Comparison of ENCODE assay signal across 8 cellular contexts in genomic region chr3:39150170-39150802, GRCh38. TPM values are rescaled to one million over a fixed set of nuclear protein-coding genes. Genes with fewer than 3 reads are reported as not detected.
DNase-seq lines count a peak whose midpoint lies in the region; ATAC-seq and TF ChIP-seq lines count a peak whose summit lies in the region.

No MANE protein-coding gene starts in this region.

- intact Hi-C loops in CD4-positive, alpha-beta memory T cell (cut with micrococcal nuclease), result no loop called here
- intact Hi-C loops in breast epithelium (cut with DNase I; ENCODE audit: low total_unique reads), result loop anchor here (2.0 kb wide), 1 partner anchor 29 kb away; no protein-coding TSS in a partner anchor

- H3K4me3 ChIP-seq in CD4-positive, alpha-beta memory T cell (ENCODE audit: low read length in 2 of 2), result no peak overlapping the region
- peak overlapping the region; percentile 86 for H3K4me3 ChIP-seq in LNCaP clone FGC (ENCODE audit: low read depth, low read length)
- peak overlapping the region; percentile 89 to 99 (median 94) for H3K4me3 ChIP-seq in breast epithelium
- peak overlapping the region; percentile 88 to 96 for H3K4me3 ChIP-seq in muscle layer of duodenum (ENCODE audit: low read depth in 1 of 2, low read length in 2 of 2)

- TF ChIP-seq POLR2A in breast epithelium (IDR thresholded peaks at IDR 0.05), result no peak

- ATAC-seq in HG03439 (IDR thresholded peaks at IDR 0.05; ENCODE audit: unreplicated experiment) (no peak), HG02884 (IDR thresholded peaks at IDR 0.05; ENCODE audit: unreplicated experiment) (no peak)

- H3K36me3 Mint-ChIP-seq in CD4-positive, alpha-beta memory T cell, result peaks cover 18 to 62% of the 10 kb centered on the region in 2 donors

- no peak for DNase-seq in CD4-positive, alpha-beta memory T cell
- DNase-seq in LNCaP clone FGC (ENCODE audit: low read depth), result no peak
- DNase-seq in breast epithelium (ENCODE audit: low spot score in 2 of 2), result peak in 1 of 2 donors; percentile 21
- DNase-seq in cerebellum (ENCODE audit: low spot score), result no peak
- DNase-seq in activated CD4-positive, CD25-positive, alpha-beta regulatory T cell (lab: John Stamatoyannopoulos, UW), result no peak

- H3K9me3 Mint-ChIP-seq in CD4-positive, alpha-beta memory T cell, result peaks cover 0 to 2% (median 0%) of the 10 kb centered on the region in 8 donors

- H3K4me1 Mint-ChIP-seq in CD4-positive, alpha-beta memory T cell, result peaks cover 59 to 80% (median 70%) of the 10 kb centered on the region in 4 donors

- TF ChIP-seq CTCF in LNCaP clone FGC (IDR thresholded peaks at IDR 0.05; ENCODE audit: control insufficient read depth, extremely low read depth, insufficient read depth) (no peak), breast epithelium (IDR thresholded peaks at IDR 0.05) (peak in 1 of 3 donors; percentile 16)

- CTCF ChIA-PET in CD4-positive, alpha-beta memory T cell (lab: Charles Lee; ENCODE audit: partially characterized antibody), result interaction anchor here (1.3 to 2.1 kb wide), 5 partner anchors 23 to 141 kb away, joined by 4 to 13 read pairs (median 5); no protein-coding TSS in a partner anchor

- no peaks in the 10 kb centered on the region for H3K27me3 Mint-ChIP-seq in CD4-positive, alpha-beta memory T cell

- H3K36me3 ChIP-seq in CD4-positive, alpha-beta memory T cell (ENCODE audit: insufficient read depth, low read length), result peaks cover 12% of the 10 kb centered on the region
- H3K36me3 ChIP-seq in breast epithelium (no peaks in the 10 kb centered on the region), muscle layer of duodenum (ENCODE audit: control insufficient read depth in 1 of 2, insufficient read depth in 2 of 2, low read length in 2 of 2) (peaks cover 19 to 31% of the 10 kb centered on the region in 2 donors)

- peak overlapping the region; percentile 97 to 100 (median 99) for H3K27ac Mint-ChIP-seq in CD4-positive, alpha-beta memory T cell

- H3K9me3 ChIP-seq in CD4-positive, alpha-beta memory T cell (ENCODE audit: control insufficient read depth in 1 of 2, low read length in 2 of 2), result no peaks in the 10 kb centered on the region
- H3K9me3 ChIP-seq in breast epithelium, result no peaks in the 10 kb centered on the region
- H3K9me3 ChIP-seq in muscle layer of duodenum (ENCODE audit: control insufficient read depth in 1 of 2, low read length in 2 of 2), result no peaks in the 10 kb centered on the region

- POLR2A ChIA-PET in CD4-positive, alpha-beta memory T cell (lab: Charles Lee; ENCODE audit: partially characterized antibody), result interaction anchor here (1.0 kb wide), 1 partner anchor 55 kb away, joined by 3 read pairs; no protein-coding TSS in a partner anchor

- no peaks in the 10 kb centered on the region for H3K27me3 ChIP-seq in CD4-positive, alpha-beta memory T cell (ENCODE audit: insufficient read depth, low read length)
- H3K27me3 ChIP-seq in breast epithelium (no peaks in the 10 kb centered on the region), muscle layer of duodenum (ENCODE audit: low read depth, low read length) (no peaks in the 10 kb centered on the region)

- peak overlapping the region; percentile 83 to 99 (median 96) for H3K4me3 Mint-ChIP-seq in CD4-positive, alpha-beta memory T cell

- peak overlapping the region; percentile 94 for H3K27ac ChIP-seq in CD4-positive, alpha-beta memory T cell (ENCODE audit: low read depth, low read length)
- H3K27ac ChIP-seq in breast epithelium, result peak overlapping the region; percentile 100
- peak overlapping the region; percentile 98 for H3K27ac ChIP-seq in muscle layer of duodenum (ENCODE audit: low read length)

- peaks cover 76% of the 10 kb centered on the region for H3K4me1 ChIP-seq in CD4-positive, alpha-beta memory T cell (ENCODE audit: insufficient read depth, low read length)
- H3K4me1 ChIP-seq in breast epithelium (peaks cover 14 to 39% of the 10 kb centered on the region in 2 donors), muscle layer of duodenum (ENCODE audit: control insufficient read depth in 1 of 2, insufficient read depth in 2 of 2, low read length in 2 of 2) (peaks cover 49 to 53% of the 10 kb centered on the region in 2 donors)

RNA-seq across cellular contexts. Expression of gene CSRNP1, which starts 3.1 kb away (rescaled TPM):
- total RNA-seq in CD4-positive, alpha-beta memory T cell, result 10 to 100 TPM; 14.9 to 15.3 TPM
- 10 to 100 TPM; 22.5 to 89.7 TPM for polyA plus RNA-seq in CD4-positive, alpha-beta memory T cell
- 100 to 1,000 TPM in 1 of 3 donors, 10 to 100 TPM in 2; 30.2 to 112 (median 59.0) TPM for total RNA-seq in breast epithelium
- total RNA-seq in cerebellum, result 5.4 TPM

RNA-seq across cellular contexts. Expression of gene XIRP1, which starts 42.1 kb away (rescaled TPM):
- not detected for total RNA-seq in CD4-positive, alpha-beta memory T cell
- polyA plus RNA-seq in CD4-positive, alpha-beta memory T cell, result under 1 TPM in 1 of 2 donors, not detected in 1; 0.03 TPM
- under 1 TPM in 1 of 3 donors, not detected in 2; 0.44 TPM for total RNA-seq in breast epithelium
- total RNA-seq in cerebellum, result not detected

RNA-seq across cellular contexts. Expression of gene TTC21A, which starts 42.8 kb away (rescaled TPM):
- total RNA-seq in CD4-positive, alpha-beta memory T cell, result 1 to 10 TPM; 3.0 to 3.9 TPM
- polyA plus RNA-seq in CD4-positive, alpha-beta memory T cell, result 1 to 10 TPM in 1 of 2 donors, not detected in 1; 1.1 TPM
- total RNA-seq in breast epithelium, result 10 to 100 TPM in 2 of 3 donors, 1 to 10 TPM in 1; 5.9 to 16.1 (median 13.1) TPM
- 9.7 TPM for total RNA-seq in cerebellum

RNA-seq across cellular contexts. Expression of gene GORASP1, which starts 42.9 kb away (rescaled TPM):
- total RNA-seq in CD4-positive, alpha-beta memory T cell, result 10 to 100 TPM; 57.1 to 58.4 TPM
- 10 to 100 TPM; 21.5 to 22.1 TPM for polyA plus RNA-seq in CD4-positive, alpha-beta memory T cell
- total RNA-seq in breast epithelium (10 to 100 TPM; 58.2 to 98.8 (median 77.3) TPM), cerebellum (38.1 TPM)

Comparison
In these comparisons a context has a peak if more than half of its experiments do, and no peak if none do; other contexts are left out.
1. H3K4me3 ChIP-seq: peak in LNCaP clone FGC (single experiment), breast epithelium (3 of 3) and muscle layer of duodenum (2 of 2); none in CD4-positive, alpha-beta memory T cell (0 of 2).
2. Peak in every context shown above with its lines, with median percentiles within 50 percentile points of each other: H3K27ac ChIP-seq.